In the genomic region with DNA sequence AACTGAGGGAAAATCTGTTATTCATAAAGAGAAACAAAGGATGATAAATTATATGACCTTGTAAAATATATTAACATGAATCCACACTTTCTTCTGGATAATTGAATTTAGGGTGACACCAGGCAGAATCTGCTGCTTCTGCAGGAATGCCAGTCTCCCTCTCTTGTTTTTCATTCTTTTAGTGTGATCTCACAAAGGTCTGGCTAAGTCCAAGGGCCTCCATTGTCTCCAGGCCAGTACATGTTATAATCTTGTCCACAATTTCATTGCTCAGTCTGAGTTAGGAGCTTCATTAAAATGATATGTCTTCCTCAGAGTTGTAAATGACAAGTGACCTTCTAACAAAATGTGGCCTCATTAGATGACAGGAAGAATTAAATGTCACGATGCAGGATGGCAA, we compare ENCODE assay signal across 1 cellular context.
A peak's percentile ranks its signal among the peaks of the same experiment; 100 is the strongest.
TF ChIP-seq lines count a peak whose summit lies in the region.

No MANE protein-coding gene starts in this region.

TF ChIP-seq in SK-N-SH, 30 proteins besides CTCF, POLR2A, EP300 and RAD21 (continued from another document):
- TF ChIP-seq RCOR1 (IDR thresholded peaks at IDR 0.05; ENCODE audit: low read length) (peak; percentile 40; the same call in 1 of the 2 replicates), SMC3 (IDR thresholded peaks at IDR 0.05; ENCODE audit: low read depth, low read length) (no peak), POLR2AphosphoS5 (IDR thresholded peaks at IDR 0.05; ENCODE audit: low read depth, low read length) (no peak), YY1 (IDR thresholded peaks at IDR 0.05; ENCODE audit: low read depth) (no peak), NRF1 (IDR thresholded peaks at IDR 0.05; ENCODE audit: low read depth, low read length) (no peak), FOSL2 (IDR thresholded peaks at IDR 0.05; ENCODE audit: borderline replicate concordance, low read depth) (no peak)
- TF ChIP-seq, protein P1, sequence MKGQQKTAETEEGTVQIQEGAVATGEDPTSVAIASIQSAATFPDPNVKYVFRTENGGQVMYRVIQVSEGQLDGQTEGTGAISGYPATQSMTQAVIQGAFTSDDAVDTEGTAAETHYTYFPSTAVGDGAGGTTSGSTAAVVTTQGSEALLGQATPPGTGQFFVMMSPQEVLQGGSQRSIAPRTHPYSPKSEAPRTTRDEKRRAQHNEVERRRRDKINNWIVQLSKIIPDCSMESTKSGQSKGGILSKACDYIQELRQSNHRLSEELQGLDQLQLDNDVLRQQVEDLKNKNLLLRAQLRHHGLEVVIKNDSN (IDR thresholded peaks at IDR 0.05; ENCODE audit: borderline replicate concordance, low read depth) = no peak
